8 cellular contexts compared by ENCODE assay signal in genomic region chr5:76716456-76717157, GRCh38. TPM values are rescaled to one million over a fixed set of nuclear protein-coding genes. Genes with fewer than 3 reads are reported as not detected.
DNase-seq lines count a peak whose midpoint lies in the region; ATAC-seq lines count a peak whose summit lies in the region.

No MANE protein-coding gene starts in this region.

- peak; percentile 12 for DNase-seq in stimulated activated CD4-positive, alpha-beta T cell treated with anti-CD3 and anti-CD28 coated beads, Interleukin-4, amount 100 ng/mL, for 1 hour
- DNase-seq in stimulated activated CD4-positive, alpha-beta T cell treated with anti-CD3 and anti-CD28 coated beads, Interleukin-4, amount 100 ng/mL, for 4 hours = no peak
- DNase-seq in activated T-helper 2 cell treated with anti-CD3 and anti-CD28 coated beads, Interferon-gamma antibody, Interleukin-2, Interleukin-4, amounts not matched to agents 10 μg/mL and 5 μg/mL and 100 μg/mL, durations not matched to agents 14 hours and 24 hours and 36 hours (ENCODE audit: low spot score) = no peak
- peak; percentile 36 for DNase-seq in stimulated activated CD8-positive, alpha-beta memory T cell treated with anti-CD3 and anti-CD28 coated beads, Interleukin-4, amount 100 ng/mL, for 48 hours
- no peak for DNase-seq in NCI-H2081 (lab: John Stamatoyannopoulos, UW)

- peaks cover 3% of the 10 kb centered on the region for H3K36me3 Mint-ChIP-seq in activated T-helper 2 cell treated with anti-CD3 and anti-CD28 coated beads, Interferon-gamma antibody, Interleukin-2, Interleukin-4, amounts not matched to agents 10 μg/mL and 5 μg/mL and 100 μg/mL, durations not matched to agents 14 hours and 24 hours and 36 hours (ENCODE audit: low read depth)

- H3K27me3 Mint-ChIP-seq in activated T-helper 2 cell treated with anti-CD3 and anti-CD28 coated beads, Interferon-gamma antibody, Interleukin-2, Interleukin-4, amounts not matched to agents 10 μg/mL and 5 μg/mL and 100 μg/mL, durations not matched to agents 14 hours and 24 hours and 36 hours (ENCODE audit: low read depth) = peaks cover 25% of the 10 kb centered on the region

- intact Hi-C loops in activated T-helper 2 cell treated with anti-CD3 and anti-CD28 coated beads, Interferon-gamma antibody, Interleukin-2, Interleukin-4, amounts not matched to agents 10 μg/mL and 5 μg/mL and 100 μg/mL, durations not matched to agents 14 hours and 24 hours and 36 hours (cut with micrococcal nuclease) = loop anchor here (1.0 to 5.0 kb wide), 3 partner anchors 23 to 114 kb away; no protein-coding TSS in a partner anchor

- no peak for ATAC-seq in GM19023 (IDR thresholded peaks at IDR 0.05; ENCODE audit: unreplicated experiment)
- no peak for ATAC-seq in GM21723 (IDR thresholded peaks at IDR 0.05; ENCODE audit: unreplicated experiment)

- peak overlapping the region; percentile 74 for H3K4me3 ChIP-seq in iPS-11a (ENCODE audit: low read depth, low read length)

- no peak overlapping the region for H3K27ac Mint-ChIP-seq in activated T-helper 2 cell treated with anti-CD3 and anti-CD28 coated beads, Interferon-gamma antibody, Interleukin-2, Interleukin-4, amounts not matched to agents 10 μg/mL and 5 μg/mL and 100 μg/mL, durations not matched to agents 14 hours and 24 hours and 36 hours

- H3K9me3 Mint-ChIP-seq in activated T-helper 2 cell treated with anti-CD3 and anti-CD28 coated beads, Interferon-gamma antibody, Interleukin-2, Interleukin-4, amounts not matched to agents 10 μg/mL and 5 μg/mL and 100 μg/mL, durations not matched to agents 14 hours and 24 hours and 36 hours = no peaks in the 10 kb centered on the region

- peak overlapping the region; percentile 82 for H3K4me3 Mint-ChIP-seq in activated T-helper 2 cell treated with anti-CD3 and anti-CD28 coated beads, Interferon-gamma antibody, Interleukin-2, Interleukin-4, amounts not matched to agents 10 μg/mL and 5 μg/mL and 100 μg/mL, durations not matched to agents 14 hours and 24 hours and 36 hours (ENCODE audit: low read depth)

- H3K4me1 Mint-ChIP-seq in activated T-helper 2 cell treated with anti-CD3 and anti-CD28 coated beads, Interferon-gamma antibody, Interleukin-2, Interleukin-4, amounts not matched to agents 10 μg/mL and 5 μg/mL and 100 μg/mL, durations not matched to agents 14 hours and 24 hours and 36 hours (ENCODE audit: low read depth) = peaks cover 32% of the 10 kb centered on the region

RNA-seq across cellular contexts. Expression of gene F2R, which starts 0.7 kb away (rescaled TPM):
- total RNA-seq in activated T-helper 2 cell treated with anti-CD3 and anti-CD28 coated beads, Interferon-gamma antibody, Interleukin-2, Interleukin-4, amounts not matched to agents 10 μg/mL and 5 μg/mL and 100 μg/mL, durations not matched to agents 14 hours and 24 hours and 36 hours = 2.8 and 3.3 TPM in 2 replicates

Comparison
In these comparisons a context has a peak if more than half of its experiments do, and no peak if none do; other contexts are left out.
1. DNase-seq: peak in stimulated activated CD4-positive, alpha-beta T cell treated with anti-CD3 and anti-CD28 coated beads, Interleukin-4, amount 100 ng/mL, for 1 hour (single experiment) and stimulated activated CD8-positive, alpha-beta memory T cell treated with anti-CD3 and anti-CD28 coated beads, Interleukin-4, amount 100 ng/mL, for 48 hours (single experiment); none in stimulated activated CD4-positive, alpha-beta T cell treated with anti-CD3 and anti-CD28 coated beads, Interleukin-4, amount 100 ng/mL, for 4 hours (0 of 2), activated T-helper 2 cell treated with anti-CD3 and anti-CD28 coated beads, Interferon-gamma antibody, Interleukin-2, Interleukin-4, amounts not matched to agents 10 μg/mL and 5 μg/mL and 100 μg/mL, durations not matched to agents 14 hours and 24 hours and 36 hours (single experiment) and NCI-H2081 (0 of 2).